In genomic region chr17:39153541-39154111, GRCh38 we compare ENCODE assay signal across 8 cellular contexts. TPM values are rescaled to one million over a fixed set of nuclear protein-coding genes. Genes with fewer than 3 reads are reported as not detected.
A peak's percentile ranks its signal among the peaks of the same experiment; 100 is the strongest.
DNase-seq lines count a peak whose midpoint lies in the region; ATAC-seq and TF ChIP-seq lines count a peak whose summit lies in the region.

No MANE protein-coding gene starts in this region.

- H3K36me3 Mint-ChIP-seq in T-helper 17 cell (ENCODE audit: low read depth): peaks cover 4% of the 10 kb centered on the region

- peak overlapping the region; percentile 100 for H3K27ac Mint-ChIP-seq in T-helper 17 cell

- peak; percentile 71 for DNase-seq in DMS79 (lab: John Stamatoyannopoulos, UW)
- DNase-seq in HFF-Myc (ENCODE audit: extremely low read depth, low read depth): peak; percentile 65
- peak; percentile 93 for DNase-seq in NCI-H1694 (lab: John Stamatoyannopoulos, UW)
- peak; percentile 74 to 91 (median 84) for DNase-seq in T-helper 17 cell
- peak; percentile 49 to 95 (median 85) for DNase-seq in amygdala (lab: John Stamatoyannopoulos, UW)
- peak; percentile 88 for DNase-seq in left ventricle myocardium inferior
- DNase-seq in posterior cingulate gyrus: peak; percentile 93 to 99 (median 95)
- DNase-seq in transverse colon: peak; percentile 94

- H3K9me3 ChIP-seq in T-helper 17 cell (ENCODE audit: control insufficient read depth, low read length, poor library complexity, severe bottlenecking) (no peaks in the 10 kb centered on the region), left ventricle myocardium inferior (replicated peaks) (no peaks in the 10 kb centered on the region), transverse colon (no peaks in the 10 kb centered on the region)

- peak; percentile 69 for ATAC-seq in T-helper 17 cell

- in situ Hi-C loops in transverse colon (cut with MboI; ENCODE audit: low pct_ligation_motif_present in 1 of 4, low pct_unique_long_range_greater_than_20kb in 1 of 4, low sequenced_read_pairs in 3 of 4): loop anchor here (5.0 to 25.0 kb wide), 4 partner anchors 166 to 291 kb away; partner anchors contain the start of genes LASP1 (in 1 of the 4) and RPL23 (in 1 of the 4)

- H3K4me1 Mint-ChIP-seq in T-helper 17 cell: peaks cover 46% of the 10 kb centered on the region

- H3K4me1 ChIP-seq in left ventricle myocardium inferior: peaks cover 37% of the 10 kb centered on the region
- H3K4me1 ChIP-seq in transverse colon: peaks cover 8 to 28% (median 22%) of the 10 kb centered on the region in 4 donors

- WGBS in transverse colon (ENCODE audit: low coverage in 1 of 2), 2 donors: 1% methylated on average over 22 of the region's 22 CpGs; no CpG with 5 or more reads in 1 of the 2 donors

- H3K27me3 Mint-ChIP-seq in T-helper 17 cell: peaks cover 31% of the 10 kb centered on the region

- peak overlapping the region; percentile 97 for H3K4me3 Mint-ChIP-seq in T-helper 17 cell

- intact Hi-C loops in left ventricle myocardium inferior (cut with micrococcal nuclease): loop anchor here (5.0 kb wide), 1 partner anchor 171 kb away; no protein-coding TSS in a partner anchor
- intact Hi-C loops in posterior cingulate gyrus (cut with DNase I): loop anchor here (1.0 to 5.0 kb wide), 4 partner anchors 44 to 281 kb away; partner anchors contain the start of genes CACNB1 and LASP1
- intact Hi-C loops in transverse colon (cut with DNase I; ENCODE audit: low total_unique reads): loop anchor here (2.0 kb wide), 1 partner anchor 171 kb away; no protein-coding TSS in a partner anchor

- no peak for TF ChIP-seq EP300 in transverse colon (IDR thresholded peaks at IDR 0.05; ENCODE audit: low read depth)

- peak; percentile 17 for TF ChIP-seq CTCF in HFF-Myc (IDR thresholded peaks at IDR 0.05; ENCODE audit: low read depth, low read length, missing control alignments)
- no peak for TF ChIP-seq CTCF in left ventricle myocardium inferior (IDR thresholded peaks at IDR 0.05; ENCODE audit: borderline replicate concordance)
- TF ChIP-seq CTCF in transverse colon (IDR thresholded peaks at IDR 0.05): peak in 4 of 5 experiments; percentile 6 to 42 (median 20)

- H3K27ac ChIP-seq in left ventricle myocardium inferior (replicated peaks) (peak overlapping the region; percentile 92), transverse colon (peak overlapping the region; percentile 87 to 98 (median 90))

- TF ChIP-seq POLR2A in transverse colon (IDR thresholded peaks at IDR 0.05): no peak

- H3K36me3 ChIP-seq in left ventricle myocardium inferior (no peaks in the 10 kb centered on the region), transverse colon (no peaks in the 10 kb centered on the region)

- peak overlapping the region; percentile 94 for H3K4me3 ChIP-seq in HFF-Myc (replicated peaks; ENCODE audit: low read depth, low read length)
- H3K4me3 ChIP-seq in left ventricle myocardium inferior: peak overlapping the region; percentile 75
- peak overlapping the region; percentile 54 to 79 (median 72) for H3K4me3 ChIP-seq in transverse colon

- H3K27me3 ChIP-seq in left ventricle myocardium inferior (ENCODE audit: low read depth) (peaks cover 36% of the 10 kb centered on the region), transverse colon (peaks cover 28% of the 10 kb centered on the region)

RNA-seq across cellular contexts. Expression of gene PLXDC1, which starts 2.2 kb away (rescaled TPM):
- total RNA-seq in T-helper 17 cell: 10 to 100 TPM in 1 of 2 donors, 1 to 10 TPM in 1; 7.5 to 11.7 TPM
- total RNA-seq in left ventricle myocardium inferior: 12.2 TPM
- 10 to 100 TPM in 1 of 4 donors, 1 to 10 TPM in 3; 1.6 to 26.2 (median 4.3) TPM for total RNA-seq in transverse colon

RNA-seq across cellular contexts. Expression of gene ARL5C, which starts 12.3 kb away (rescaled TPM):
- total RNA-seq in T-helper 17 cell (not detected), left ventricle myocardium inferior (not detected), transverse colon (not detected)

RNA-seq across cellular contexts. Expression of gene CACNB1, which starts 43.8 kb away (rescaled TPM):
- total RNA-seq in T-helper 17 cell (10 to 100 TPM; 21.4 to 21.9 TPM), left ventricle myocardium inferior (3.7 TPM), transverse colon (10 to 100 TPM; 10.1 to 21.7 (median 11.6) TPM)

RNA-seq across cellular contexts. Expression of gene RPL19, which starts 46.5 kb away (rescaled TPM):
- total RNA-seq in T-helper 17 cell (1,000 to 10,000 TPM; 3,035 to 3,199 TPM), left ventricle myocardium inferior (944 TPM), transverse colon (1,000 to 10,000 TPM; 1,146 to 2,715 (median 2,002) TPM)

Comparison
In these comparisons a context has a peak if more than half of its experiments do, and no peak if none do; other contexts are left out.
1. Peak in every context shown above with its lines: DNase-seq, ATAC-seq, H3K4me3 ChIP-seq and H3K27ac ChIP-seq.